29 cellular contexts compared by ENCODE assay signal in the genomic region with DNA sequence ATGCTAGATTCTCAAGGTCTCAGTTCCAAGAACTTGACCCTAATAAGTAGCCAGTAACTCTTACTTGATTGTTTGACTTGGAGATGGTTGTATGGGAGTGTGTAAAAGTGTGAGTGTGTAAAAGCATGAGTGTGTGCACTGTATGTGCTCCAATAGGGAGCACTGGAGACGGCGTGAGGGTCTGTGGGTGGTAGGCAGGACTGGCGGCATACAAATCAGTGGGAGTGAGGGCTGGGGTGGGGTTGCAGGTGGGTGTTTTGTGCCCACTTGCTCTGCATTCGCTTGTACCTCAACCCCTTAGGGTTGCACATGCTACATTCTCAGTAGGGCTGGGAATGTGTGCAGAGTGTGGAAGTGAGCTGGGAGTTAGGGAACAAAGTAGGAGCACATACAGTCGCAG.
"Had no signal": no experiment of that assay in that cellular context is flagged by ENCODE, and none has a peak within 500 bp of the region (broad histone marks: within the 10 kb centered on the region; RNA-seq: fewer than 3 reads in every experiment).

No MANE protein-coding gene starts in this region.

- H3K9me3 Mint-ChIP-seq: immature natural killer cell had no signal

- H3K27me3 ChIP-seq: left lung, neural progenitor cell, neutrophil, ovary, right atrium auricular region, stomach, testis, thyroid gland, transverse colon, upper lobe of right lung had no signal

- H3K27ac Mint-ChIP-seq: immature natural killer cell; naive thymus-derived CD8-positive, alpha-beta T cell; nephron; neural progenitor cell; progenitor cell of endocrine pancreas; stimulated activated naive B cell treated with anti-CD40 and anti-IgM and Interleukin-4, amounts not matched to agents 10 μg/mL and 1 μg/mL and 100 μg/mL, for 72 hours had no signal

- H3K27ac ChIP-seq: left lung, lower lobe of right lung, neural progenitor cell, neutrophil, ovary, right atrium auricular region, skin epidermis, stomach, testis, thyroid gland, transverse colon, upper lobe of right lung had no signal

- H3K4me1 ChIP-seq: left lung, lower lobe of right lung, neural progenitor cell, right atrium auricular region, testis, thyroid gland, transverse colon, upper lobe of right lung had no signal

- H3K9me3 ChIP-seq: left lung, lower lobe of right lung, neutrophil, ovary, right atrium auricular region, stomach, testis, thyroid gland, transverse colon, upper lobe of right lung had no signal

- H3K9ac ChIP-seq: neural progenitor cell had no signal

- ATAC-seq: left cardiac atrium; left lung; lower lobe of right lung; naive thymus-derived CD8-positive, alpha-beta T cell; sciatic nerve; stimulated activated naive B cell treated with anti-CD40 and anti-IgM and Interleukin-4, amounts not matched to agents 10 μg/mL and 1 μg/mL and 100 μg/mL, for 72 hours; stimulated activated naive CD8-positive, alpha-beta T cell treated with anti-CD3 and anti-CD28 coated beads, Interleukin-15, Interleukin-2, amounts not matched to agents 100 U/mL and 50 U/mL, for 24 hours; upper lobe of right lung had no signal

- DNase-seq: hypothalamus; immature natural killer cell; kidney glomerular epithelial cell; left cardiac atrium; left lung; lower lobe of right lung; mammary epithelial cell; mesenchymal stem cell; naive thymus-derived CD8-positive, alpha-beta T cell; occipital lobe; ovary; stimulated activated CD4-positive, alpha-beta T cell treated with anti-CD3 and anti-CD28 coated beads, Interleukin-12 subunit alpha, Interleukin-12 subunit beta, amount 100 ng/mL, for 4 hours; stimulated activated CD4-positive, alpha-beta T cell treated with anti-CD3 and anti-CD28 coated beads, Interleukin-15, amount 100 ng/mL, for 24 hours; stimulated activated CD4-positive, alpha-beta T cell treated with anti-CD3 and anti-CD28 coated beads, Interleukin-2, amount 100 ng/mL, for 24 hours; stimulated activated CD4-positive, alpha-beta T cell treated with anti-CD3 and anti-CD28 coated beads, Interleukin-4, amount 100 ng/mL, for 1 hour; stimulated activated naive B cell treated with anti-CD40 and anti-IgM and Interleukin-4, amounts not matched to agents 10 μg/mL and 1 μg/mL and 100 μg/mL, for 72 hours; stimulated activated naive CD8-positive, alpha-beta T cell treated with anti-CD3 and anti-CD28 coated beads, Interleukin-15, Interleukin-2, amounts not matched to agents 100 U/mL and 50 U/mL, for 24 hours; stomach; testis; thyroid gland; transverse colon; upper lobe of right lung had no signal

- H3K36me3 ChIP-seq: left lung, lower lobe of right lung, neural progenitor cell, neutrophil, ovary, right atrium auricular region, stomach, thyroid gland, transverse colon, upper lobe of right lung had no signal

- H3K4me3 ChIP-seq: left lung, lower lobe of right lung, neural progenitor cell, ovary, right atrium auricular region, skin epidermis, stomach, testis, thyroid gland, transverse colon, upper lobe of right lung had no signal

- H3K4me3 Mint-ChIP-seq: immature natural killer cell; naive thymus-derived CD8-positive, alpha-beta T cell; nephron; neural progenitor cell; stimulated activated naive B cell treated with anti-CD40 and anti-IgM and Interleukin-4, amounts not matched to agents 10 μg/mL and 1 μg/mL and 100 μg/mL, for 72 hours had no signal

- H3K4me1 Mint-ChIP-seq: immature natural killer cell, neural progenitor cell had no signal

- H3K36me3 Mint-ChIP-seq: immature natural killer cell; naive thymus-derived CD8-positive, alpha-beta T cell; neural progenitor cell; stimulated activated naive B cell treated with anti-CD40 and anti-IgM and Interleukin-4, amounts not matched to agents 10 μg/mL and 1 μg/mL and 100 μg/mL, for 72 hours had no signal
